Comparison of ENCODE assay signal across 20 cellular contexts in the genomic region with DNA sequence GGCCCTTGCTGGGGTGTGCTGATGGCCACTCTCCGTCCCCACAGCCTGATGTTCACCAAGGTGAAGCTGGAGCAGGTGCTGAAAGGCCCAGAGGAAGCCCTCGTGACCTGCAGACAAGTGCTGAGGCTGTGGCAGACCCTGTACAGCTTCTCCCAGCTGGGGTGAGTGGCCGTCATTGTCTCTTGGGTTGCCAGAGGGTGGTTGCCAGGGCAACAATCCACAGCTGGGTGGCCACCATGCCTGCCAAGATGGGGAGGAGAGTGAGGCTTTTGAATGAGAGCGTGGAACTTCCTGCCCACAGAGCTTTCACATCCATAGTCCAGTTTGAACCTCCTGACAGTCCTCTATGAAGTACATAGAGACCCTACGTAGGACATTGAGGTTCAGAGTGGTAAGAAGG.
DNase-seq lines count a peak whose midpoint lies in the region; ATAC-seq and TF ChIP-seq lines count a peak whose summit lies in the region.
"Had no signal": no experiment of that assay in that cellular context is flagged by ENCODE, and none has a peak within 500 bp of the region (broad histone marks: within the 10 kb centered on the region; RNA-seq: fewer than 3 reads in every experiment).

No MANE protein-coding gene starts in this region.

- TF ChIP-seq CTCF in neural progenitor cell (IDR thresholded peaks at IDR 0.05), result no peak
- no peak for TF ChIP-seq CTCF in foreskin fibroblast (IDR thresholded peaks at IDR 0.05; ENCODE audit: low read depth, low read length)
- TF ChIP-seq CTCF in mammary epithelial cell (conservative IDR thresholded peaks at IDR 0.05 in 1 of 2, IDR thresholded peaks at IDR 0.05 in 1 of 2; ENCODE audit: extremely low read depth in 1 of 2, insufficient read depth in 1 of 2, low read depth in 1 of 2, low read length in 2 of 2), result no peak
- no peak for TF ChIP-seq CTCF in CD8-positive, alpha-beta T cell (IDR thresholded peaks at IDR 0.05)

- no peak overlapping the region for H2AFZ ChIP-seq in neural progenitor cell (replicated peaks)
- H2AFZ ChIP-seq in mammary epithelial cell (ENCODE audit: low read depth, low read length), result no peak overlapping the region

- ATAC-seq in CD8-positive, alpha-beta T cell, result no peak
- ATAC-seq: activated CD4-positive, CD25-positive, alpha-beta regulatory T cell treated with anti-CD3 and anti-CD28 coated beads, Interleukin-2, amount 50 U/mL, for 24 hours; HCT116; stimulated activated naive CD8-positive, alpha-beta T cell treated with anti-CD3 and anti-CD28 coated beads, Interleukin-15, Interleukin-2, amounts not matched to agents 100 U/mL and 50 U/mL, for 24 hours had no signal

- intact Hi-C loops in mammary epithelial cell (cut with micrococcal nuclease), result no loop called here
- intact Hi-C loops in CD8-positive, alpha-beta T cell (cut with DNase I, micrococcal nuclease), result no loop called here

- POLR2A ChIA-PET in CD8-positive, alpha-beta T cell (lab: Charles Lee), result interaction anchor here (0.6 kb wide), 1 partner anchor 283 kb away, joined by 4 read pairs; no protein-coding TSS in a partner anchor

- no peaks in the 10 kb centered on the region for H3K27me3 ChIP-seq in neural progenitor cell
- H3K27me3 ChIP-seq in mammary epithelial cell (ENCODE audit: insufficient read depth, low read length), result no peaks in the 10 kb centered on the region
- no peaks in the 10 kb centered on the region for H3K27me3 ChIP-seq in CD8-positive, alpha-beta T cell (ENCODE audit: insufficient read depth, low read length)
- H3K27me3 ChIP-seq: ovary had no signal

- H3K9me3 Mint-ChIP-seq in neural progenitor cell, result no peaks in the 10 kb centered on the region
- no peaks in the 10 kb centered on the region for H3K9me3 Mint-ChIP-seq in CD8-positive, alpha-beta T cell
- H3K9me3 Mint-ChIP-seq: brain; mesothelial cell of epicardium; T-helper 1 cell treated with Interleukin-12 subunit alpha and Interleukin-12 subunit beta and Interleukin-4 antibody, amounts not matched to agents 30 μg/mL and 1 μg/mL, for 36 hours had no signal

- H3K4me1 Mint-ChIP-seq in neural progenitor cell, result peaks cover 58% of the 10 kb centered on the region
- H3K4me1 Mint-ChIP-seq in CD8-positive, alpha-beta T cell (ENCODE audit: low read depth), result no peaks in the 10 kb centered on the region

- H3K36me3 Mint-ChIP-seq in neural progenitor cell, result peaks cover 22% of the 10 kb centered on the region
- H3K36me3 Mint-ChIP-seq in CD8-positive, alpha-beta T cell, result peaks cover 79% of the 10 kb centered on the region

- in situ Hi-C loops in mammary epithelial cell (cut with MboI; ENCODE audit: low sequenced_read_pairs in 2 of 2), result loop anchor here in 1 of 2 donors (10.0 kb wide), 1 partner anchor 229 kb away; no protein-coding TSS in a partner anchor

- dilution Hi-C loops in mammary epithelial cell (cut with HindIII; ENCODE audit: low sequenced_read_pairs), result no loop called here

- H3K79me2 ChIP-seq in neural progenitor cell (ENCODE audit: low read depth) (no peaks in the 10 kb centered on the region), mammary epithelial cell (ENCODE audit: insufficient read depth, low read length) (peaks cover 3% of the 10 kb centered on the region)

- H3K4me3 Mint-ChIP-seq in neural progenitor cell, result no peak overlapping the region
- no peak overlapping the region for H3K4me3 Mint-ChIP-seq in CD8-positive, alpha-beta T cell
- H3K4me3 Mint-ChIP-seq: brain; mesothelial cell of epicardium; T-helper 1 cell treated with Interleukin-12 subunit alpha and Interleukin-12 subunit beta and Interleukin-4 antibody, amounts not matched to agents 30 μg/mL and 1 μg/mL, for 36 hours had no signal

- H3K27ac Mint-ChIP-seq in neural progenitor cell, result peak overlapping the region; percentile 91
- no peak overlapping the region for H3K27ac Mint-ChIP-seq in CD8-positive, alpha-beta T cell
- H3K27ac Mint-ChIP-seq: mesothelial cell of epicardium had no signal

- WGBS in mammary epithelial cell (ENCODE audit: low coverage, missing lambda C conversion rate), result 94% methylated on average over 4 of the region's 5 CpGs

- H3K9me3 ChIP-seq in neural progenitor cell (ENCODE audit: low read depth), result no peaks in the 10 kb centered on the region
- H3K9me3 ChIP-seq in mammary epithelial cell (replicated peaks; ENCODE audit: insufficient read depth, low read length), result no peaks in the 10 kb centered on the region
- H3K9me3 ChIP-seq in CD8-positive, alpha-beta T cell (ENCODE audit: low read length), result no peaks in the 10 kb centered on the region
- H3K9me3 ChIP-seq: ovary had no signal

- H3K9ac ChIP-seq in neural progenitor cell (no peak overlapping the region), mammary epithelial cell (ENCODE audit: insufficient read depth, low read length) (no peak overlapping the region)

- H3K4me2 ChIP-seq in neural progenitor cell (no peak overlapping the region), mammary epithelial cell (ENCODE audit: insufficient read depth, low read depth, low read length) (no peak overlapping the region)
- H3K4me2 ChIP-seq: smooth muscle cell had no signal

- no TSS peak for BruUV-seq in mammary epithelial cell (replicated peaks; lab: Mats Ljungman, UMichigan)

- H4K20me1 ChIP-seq in neural progenitor cell (ENCODE audit: low read depth) (no peaks in the 10 kb centered on the region), mammary epithelial cell (ENCODE audit: insufficient read depth, low read length) (no peaks in the 10 kb centered on the region)

- H3K36me3 ChIP-seq in neural progenitor cell (no peaks in the 10 kb centered on the region), mammary epithelial cell (ENCODE audit: insufficient read depth, low read length) (peaks cover 3% of the 10 kb centered on the region)
- peaks cover 41% of the 10 kb centered on the region for H3K36me3 ChIP-seq in CD8-positive, alpha-beta T cell (ENCODE audit: insufficient read depth, low read length)
- H3K36me3 ChIP-seq: ovary had no signal

- H3K4me1 ChIP-seq in neural progenitor cell (peaks cover 8% of the 10 kb centered on the region), mammary epithelial cell (ENCODE audit: insufficient read depth, low read length) (peaks cover 30% of the 10 kb centered on the region)
- no peaks in the 10 kb centered on the region for H3K4me1 ChIP-seq in CD8-positive, alpha-beta T cell (ENCODE audit: insufficient read depth, low read length)

- H3K4me3 ChIP-seq in neural progenitor cell (no peak overlapping the region), foreskin fibroblast (ENCODE audit: low read depth in 1 of 2, low read length in 2 of 2) (no peak overlapping the region), mammary epithelial cell (replicated peaks in 1 of 3; ENCODE audit: insufficient read depth in 1 of 3, low read depth in 2 of 3, low read length in 3 of 3) (no peak overlapping the region)
- no peak overlapping the region for H3K4me3 ChIP-seq in CD8-positive, alpha-beta T cell (ENCODE audit: low read depth, low read length)
- H3K4me3 ChIP-seq: ovary, smooth muscle cell had no signal

- H3K27ac ChIP-seq in neural progenitor cell, result no peak overlapping the region
- no peak overlapping the region for H3K27ac ChIP-seq in mammary epithelial cell (ENCODE audit: insufficient read depth, low read depth, low read length)
- no peak overlapping the region for H3K27ac ChIP-seq in CD8-positive, alpha-beta T cell (ENCODE audit: low read depth, low read length)
- H3K27ac ChIP-seq: C4-2B, ovary had no signal

- DNase-seq in COLO668 (lab: John Stamatoyannopoulos, UW; ENCODE audit: unreplicated experiment), result peak; percentile 27
- peak; percentile 82 for DNase-seq in NCI-H146 (lab: John Stamatoyannopoulos, UW)
- peak; percentile 51 for DNase-seq in dermis blood vessel endothelial cell
- DNase-seq in neural progenitor cell (ENCODE audit: low spot score), result peak; percentile 21
- DNase-seq in foreskin fibroblast, result no peak
- DNase-seq in stimulated activated CD4-positive, alpha-beta T cell treated with anti-CD3 and anti-CD28 coated beads, Interleukin-2, amount 100 ng/mL, for 48 hours, result no peak
- no peak for DNase-seq in mammary epithelial cell
- no peak for DNase-seq in CD8-positive, alpha-beta T cell
- DNase-seq: activated naive CD4-positive, alpha-beta T cell; effector CD4-positive, alpha-beta T cell; NCI-H774; ovary; stimulated activated naive CD8-positive, alpha-beta T cell treated with anti-CD3 and anti-CD28 coated beads, Interleukin-15, Interleukin-2, amounts not matched to agents 100 U/mL and 50 U/mL, for 24 hours had no signal

- peaks cover 15% of the 10 kb centered on the region for H3K27me3 Mint-ChIP-seq in neural progenitor cell (ENCODE audit: insufficient read depth, low read depth)
- no peaks in the 10 kb centered on the region for H3K27me3 Mint-ChIP-seq in CD8-positive, alpha-beta T cell (ENCODE audit: low read depth)
- H3K27me3 Mint-ChIP-seq: brain had no signal

- CTCF ChIA-PET in mammary epithelial cell (lab: Charles Lee; ENCODE audit: low non-redundant PET), result no interaction called here
- CTCF ChIA-PET in CD8-positive, alpha-beta T cell (lab: Charles Lee), result no interaction called here

- H3F3A ChIP-seq in neural progenitor cell (ENCODE audit: low read depth), result no peaks in the 10 kb centered on the region

Comparison
In these comparisons a context has a peak if more than half of its experiments do, and no peak if none do; other contexts are left out.
1. DNase-seq: peak in COLO668 (single experiment), NCI-H146 (single experiment), dermis blood vessel endothelial cell (single experiment) and neural progenitor cell (single experiment); none in foreskin fibroblast (0 of 2), stimulated activated CD4-positive, alpha-beta T cell treated with anti-CD3 and anti-CD28 coated beads, Interleukin-2, amount 100 ng/mL, for 48 hours (0 of 2), mammary epithelial cell (single experiment) and CD8-positive, alpha-beta T cell (0 of 7).